Comparison of ENCODE assay signal across 7 cellular contexts in genomic region chr17:19592316-19592715, GRCh38. TPM values are rescaled to one million over a fixed set of nuclear protein-coding genes. Genes with fewer than 3 reads are reported as not detected.
"Had no signal": no experiment of that assay in that cellular context is flagged by ENCODE, and none has a peak within 500 bp of the region (broad histone marks: within the 10 kb centered on the region; RNA-seq: fewer than 3 reads in every experiment).

No MANE protein-coding gene starts in this region.

- ATAC-seq: GM12878 had no signal

- DNase-seq: GDM1, GF-D8 had no signal

- FAIRE-seq: G401.6, GM12878, GM12892, GM18507, GM19239 had no signal

- H3K4me3 ChIP-seq: GM12878 had no signal

RNA-seq across cellular contexts. Expression of gene SLC47A1, which starts 58.7 kb away (rescaled TPM):
- polyA plus RNA-seq: GM12878 had no signal
